In genomic region chr5:170538096-170538465, GRCh38 we compare ENCODE assay signal across 24 cellular contexts. TPM values are rescaled to one million over a fixed set of nuclear protein-coding genes. Genes with fewer than 3 reads are reported as not detected.
DNase-seq lines count a peak whose midpoint lies in the region; ATAC-seq, FAIRE-seq and TF ChIP-seq lines count a peak whose summit lies in the region.
"Had no signal": no experiment of that assay in that cellular context is flagged by ENCODE, and none has a peak within 500 bp of the region (broad histone marks: within the 10 kb centered on the region; RNA-seq: fewer than 3 reads in every experiment).

No MANE protein-coding gene starts in this region.

- H3K4me2 ChIP-seq in HepG2 (ENCODE audit: low read depth, low read length), result no peak overlapping the region
- H3K4me2 ChIP-seq: KMS-11 had no signal

- BruUV-seq in HepG2 (replicated peaks; lab: Mats Ljungman, UMichigan), result no TSS peak

- no peak for ATAC-seq in HepG2
- no peak for ATAC-seq in right lobe of liver
- peak; percentile 43 for ATAC-seq in upper lobe of right lung
- ATAC-seq: PC-3 had no signal

- no peaks in the 10 kb centered on the region for H3K79me2 ChIP-seq in HepG2 (ENCODE audit: insufficient read depth, low read length)

- POLR2A ChIA-PET in HepG2 (lab: Yijun Ruan, JAX), result no interaction called here

- H3K36me3 ChIP-seq in HepG2 (replicated peaks in 1 of 2; ENCODE audit: control insufficient read depth in 1 of 2, insufficient read depth in 2 of 2, low read length in 2 of 2) (no peaks in the 10 kb centered on the region), right lobe of liver (no peaks in the 10 kb centered on the region), upper lobe of right lung (no peaks in the 10 kb centered on the region), H7 (replicated peaks; ENCODE audit: control insufficient read depth, insufficient read depth, low read length) (no peaks in the 10 kb centered on the region)
- H3K36me3 ChIP-seq: HAP-1 had no signal

- intact Hi-C loops in HepG2 (cut with micrococcal nuclease; ENCODE audit: unreplicated experiment) (no loop called here), right lobe of liver (cut with DNase I) (no loop called here), upper lobe of right lung (cut with DNase I) (no loop called here)

- TF ChIP-seq EP300 in HepG2 (IDR thresholded peaks at IDR 0.05; ENCODE audit: low read depth in 2 of 2, low read length in 2 of 2), result no peak
- no peak for TF ChIP-seq EP300 in HepG2 (CRISPR knock-in tag; IDR thresholded peaks at IDR 0.05; ENCODE audit: borderline replicate concordance)

- H3K9ac ChIP-seq in HepG2 (ENCODE audit: insufficient read depth, low read depth, low read length), result no peak overlapping the region
- H3K9ac ChIP-seq: KMS-11 had no signal

- no peaks in the 10 kb centered on the region for H4K20me1 ChIP-seq in HepG2 (ENCODE audit: insufficient read depth, low read length)

- TF ChIP-seq POLR2A in HepG2 (IDR thresholded peaks at IDR 0.05; ENCODE audit: insufficient read depth in 1 of 2, low read depth in 2 of 2, low read length in 2 of 2), result no peak
- TF ChIP-seq POLR2A in right lobe of liver (IDR thresholded peaks at IDR 0.05), result no peak
- TF ChIP-seq POLR2A in H54 (IDR thresholded peaks at IDR 0.05; ENCODE audit: low read depth, low read length), result no peak

- H3K4me1 ChIP-seq in HepG2 (ENCODE audit: insufficient read depth, low read length), result no peaks in the 10 kb centered on the region
- no peaks in the 10 kb centered on the region for H3K4me1 ChIP-seq in right lobe of liver
- H3K4me1 ChIP-seq in upper lobe of right lung, result no peaks in the 10 kb centered on the region
- H3K4me1 ChIP-seq: HAP-1 had no signal

- H2AFZ ChIP-seq in HepG2 (ENCODE audit: low read length), result no peak overlapping the region

- DNase-seq in HepG2 (ENCODE audit: low spot score), result no peak
- DNase-seq in right lobe of liver, result no peak
- DNase-seq in RCC 7860 (ENCODE audit: low spot score), result peak; percentile 60
- peak; percentile 81 for DNase-seq in kidney tubule cell (ENCODE audit: low spot score)
- DNase-seq in upper lobe of right lung, result no peak
- no peak for DNase-seq in DMS153 treated with DMSO at 0.1 percent for 48 hours (lab: John Stamatoyannopoulos, UW; ENCODE audit: unreplicated experiment)
- no peak for DNase-seq in H54 (ENCODE audit: insufficient read length, low spot score)
- no peak for DNase-seq in H7
- DNase-seq: DMS79 treated with DMSO at 0.1 percent for 48 hours, IMR-90, NCI-H1105 treated with DMSO at 0.1 percent for 48 hours, NCI-H1694 treated with DMSO at 0.1 percent for 48 hours, NCI-H2081 treated with DMSO at 0.1 percent for 48 hours, NCI-H446, NCI-H526, PC-3, RPMI8226, SHP77 treated with DMSO at 0.1 percent for 48 hours had no signal

- TF ChIP-seq RAD21 in HepG2 (CRISPR knock-in tag; IDR thresholded peaks at IDR 0.05), result no peak

- H3K27me3 ChIP-seq in HepG2 (ENCODE audit: control insufficient read depth in 1 of 2, insufficient read depth in 2 of 2, low read length in 2 of 2) (peaks cover 0 to 4% of the 10 kb centered on the region in 2 experiments; a peak in 1 of 5 replicates), right lobe of liver (no peaks in the 10 kb centered on the region), upper lobe of right lung (no peaks in the 10 kb centered on the region), H7 (ENCODE audit: control insufficient read depth, insufficient read depth, low read length) (no peaks in the 10 kb centered on the region)

- CTCF ChIA-PET in HepG2 (lab: Yijun Ruan, JAX; ENCODE audit: low intra/inter-chr PET ratio, low total read pairs), result no interaction called here

- FAIRE-seq in HepG2 (lab: Jason Lieb, UNC) (no peak), RCC 7860 (lab: Jason Lieb, UNC) (peak; percentile 57), H54 (lab: Jason Lieb, UNC) (no peak)
- FAIRE-seq: HTR-8/SVneo had no signal

- TF ChIP-seq CTCF in HepG2 (CRISPR knock-in tag; IDR thresholded peaks at IDR 0.05), result no peak
- TF ChIP-seq CTCF in right lobe of liver (IDR thresholded peaks at IDR 0.05), result no peak
- no peak for TF ChIP-seq CTCF in upper lobe of right lung (IDR thresholded peaks at IDR 0.05)

- H3K27ac ChIP-seq in HepG2 (ENCODE audit: extremely low read length, insufficient read depth, low read length) (no peak overlapping the region), right lobe of liver (no peak overlapping the region), upper lobe of right lung (no peak overlapping the region)
- H3K27ac ChIP-seq: 22Rv1, KMS-11, SK-N-MC had no signal

- H3K4me3 ChIP-seq in HepG2 (replicated peaks in 1 of 3; ENCODE audit: insufficient read depth in 1 of 3, low read depth in 2 of 3, low read length in 3 of 3) (no peak overlapping the region), right lobe of liver (no peak overlapping the region), upper lobe of right lung (no peak overlapping the region), H7 (ENCODE audit: insufficient read depth, low read depth, low read length) (no peak overlapping the region)
- H3K4me3 ChIP-seq: HAP-1, SK-N-MC had no signal

- in situ Hi-C loops in HepG2 (cut with HindIII; ENCODE audit: extremely low pct_ligation_motif_present, low pct_unique_long_range_greater_than_20kb), result no loop called here

- WGBS in HepG2 (ENCODE audit: low lambda C conversion rate), result 6% methylated on average over 3 of the region's 3 CpGs
- 73% methylated on average over 2 of the region's 3 CpGs for WGBS in right lobe of liver (ENCODE audit: insufficient coverage, low coverage, low lambda C conversion rate, missing lambda C conversion rate)

- no peaks in the 10 kb centered on the region for H3K9me3 ChIP-seq in HepG2 (ENCODE audit: low read length)
- no peaks in the 10 kb centered on the region for H3K9me3 ChIP-seq in right lobe of liver
- H3K9me3 ChIP-seq in upper lobe of right lung, result no peaks in the 10 kb centered on the region
- H3K9me3 ChIP-seq: HAP-1 had no signal

TF ChIP-seq in HepG2, 621 proteins besides CTCF, POLR2A, EP300 and RAD21:
- TF ChIP-seq TFE3 (CRISPR knock-in tag; IDR thresholded peaks at IDR 0.05) (no peak), ZNF274 (CRISPR knock-in tag; IDR thresholded peaks at IDR 0.05) (no peak), ZNF333 (CRISPR knock-in tag; IDR thresholded peaks at IDR 0.05; ENCODE audit: borderline replicate concordance) (no peak), TOPORS (CRISPR knock-in tag; IDR thresholded peaks at IDR 0.05) (no peak), MTF1 (CRISPR knock-in tag; IDR thresholded peaks at IDR 0.05) (no peak)
- TF ChIP-seq, protein P1, sequence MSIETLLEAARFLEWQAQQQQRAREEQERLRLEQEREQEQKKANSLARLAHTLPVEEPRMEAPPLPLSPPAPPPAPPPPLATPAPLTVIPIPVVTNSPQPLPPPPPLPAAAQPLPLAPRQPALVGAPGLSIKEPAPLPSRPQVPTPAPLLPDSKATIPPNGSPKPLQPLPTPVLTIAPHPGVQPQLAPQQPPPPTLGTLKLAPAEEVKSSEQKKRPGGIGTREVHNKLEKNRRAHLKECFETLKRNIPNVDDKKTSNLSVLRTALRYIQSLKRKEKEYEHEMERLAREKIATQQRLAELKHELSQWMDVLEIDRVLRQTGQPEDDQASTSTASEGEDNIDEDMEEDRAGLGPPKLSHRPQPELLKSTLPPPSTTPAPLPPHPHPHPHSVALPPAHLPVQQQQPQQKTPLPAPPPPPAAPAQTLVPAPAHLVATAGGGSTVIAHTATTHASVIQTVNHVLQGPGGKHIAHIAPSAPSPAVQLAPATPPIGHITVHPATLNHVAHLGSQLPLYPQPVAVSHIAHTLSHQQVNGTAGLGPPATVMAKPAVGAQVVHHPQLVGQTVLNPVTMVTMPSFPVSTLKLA (IDR thresholded peaks at IDR 0.05), result peak; percentile 24; the same call in 1 of the 2 replicates
TF ChIP-seq in HepG2: peak in this region for 1.

RNA-seq across cellular contexts. Expression of gene KCNIP1, which starts 34.3 kb away (rescaled TPM):
- total RNA-seq in HepG2 (2016; rRNA removed; fragmentation: Illumina TruSeq; extraction: Trizol), result not detected in 2 replicates
- not detected in 2 replicates for total RNA-seq in HepG2 (2016; cell fraction: cytosol; rRNA removed; fragmentation: Illumina TruSeq; extraction: Trizol; ENCODE audit: low read depth)
- total RNA-seq in HepG2 (2016; cell fraction: insoluble cytoplasmic fraction; rRNA removed; fragmentation: Illumina TruSeq; extraction: Trizol), result not detected in 2 replicates
- not detected in 2 replicates for total RNA-seq in HepG2 (2016; cell fraction: membrane; rRNA removed; fragmentation: Illumina TruSeq; extraction: Trizol)
- not detected in 2 replicates for total RNA-seq in HepG2 (2016; cell fraction: nucleus; rRNA removed; fragmentation: Illumina TruSeq; extraction: Trizol)
- not detected in 2 replicates for polyA plus RNA-seq in HepG2 (2011; rRNA removed)
- polyA plus RNA-seq in HepG2 (2011; cell fraction: cytosol; rRNA removed), result not detected in 2 replicates
- polyA plus RNA-seq in HepG2 (2011; cell fraction: nucleus; rRNA removed), result not detected in 2 replicates
- not detected in 2 replicates for polyA plus RNA-seq in HepG2 (2012)
- polyA plus RNA-seq in HepG2 (2016; cell fraction: cytosol; fragmentation: Illumina TruSeq; extraction: Trizol; ENCODE audit: low read depth), result not detected in 2 replicates
- not detected in 2 replicates for polyA plus RNA-seq in HepG2 (2016; cell fraction: insoluble cytoplasmic fraction; fragmentation: Illumina TruSeq; extraction: Trizol; ENCODE audit: low read depth)
- not detected in 2 replicates for polyA plus RNA-seq in HepG2 (2016; cell fraction: membrane; fragmentation: Illumina TruSeq; extraction: Trizol; ENCODE audit: low read depth)
- polyA plus RNA-seq in HepG2 (2016; cell fraction: nucleus; fragmentation: Illumina TruSeq; extraction: Trizol; ENCODE audit: insufficient read depth, low read depth), result not detected in 2 replicates
- not detected in 2 replicates for polyA minus RNA-seq in HepG2 (2011; rRNA and poly(A)+ RNA removed; ENCODE audit: low replicate concordance)
- not detected in 2 replicates for polyA minus RNA-seq in HepG2 (2011; cell fraction: cytosol; rRNA and poly(A)+ RNA removed)
- not detected in 2 replicates for polyA minus RNA-seq in HepG2 (2011; cell fraction: nucleus; rRNA and poly(A)+ RNA removed)
- total RNA-seq in right lobe of liver, result under 1 TPM in 1 of 6 experiments, not detected in 5; 0.56 TPM
- 2.7 TPM for total RNA-seq in upper lobe of right lung
- total RNA-seq in H7 (2014; rRNA removed; shearing (Covaris generic)), result 0.33 and 0.48 TPM in 2 replicates
- total RNA-seq: IMR-90, PC-3 had no signal
- polyA plus RNA-seq: CD14-positive monocyte, IMR-90 had no signal

Comparison
In these comparisons a context has a peak if more than half of its experiments do, and no peak if none do; other contexts are left out.
1. DNase-seq: peak in RCC 7860 (single experiment) and kidney tubule cell (single experiment); none in HepG2 (single experiment), right lobe of liver (0 of 3), upper lobe of right lung (single experiment), DMS153 treated with DMSO at 0.1 percent for 48 hours (single experiment), H54 (single experiment) and H7 (single experiment).